In the genomic region with DNA sequence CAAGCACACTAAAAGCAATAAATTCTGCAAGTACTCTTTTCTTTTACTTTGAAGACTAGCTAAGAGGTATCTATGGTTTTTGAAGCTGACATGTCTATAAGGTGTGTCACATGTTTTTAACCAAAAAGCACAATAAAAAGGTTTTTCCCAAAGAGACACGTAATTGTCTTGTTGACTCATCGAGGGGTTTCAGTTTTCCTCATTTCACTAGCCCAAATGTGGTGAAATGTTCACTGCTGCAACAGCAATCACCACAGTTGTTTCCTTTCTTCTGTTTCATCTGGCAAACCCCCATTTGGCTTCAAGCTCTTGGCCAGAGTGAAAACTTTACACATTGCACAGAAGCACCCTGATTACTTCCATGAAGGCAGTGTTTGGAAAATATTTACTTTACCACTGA, we compare ENCODE assay signal across 1 cellular context.
TF ChIP-seq lines count a peak whose summit lies in the region.

No MANE protein-coding gene starts in this region.

TF ChIP-seq in HEK293, 187 proteins besides CTCF, POLR2A, EP300 and RAD21 (continued from another document and continues in another):
- TF ChIP-seq ZNF138 (tag by site-specific recombination; IDR thresholded peaks at IDR 0.05; ENCODE audit: borderline replicate concordance): no peak
- TF ChIP-seq KLF16 (tag by site-specific recombination; IDR thresholded peaks at IDR 0.05): no peak
- TF ChIP-seq, protein P1, sequence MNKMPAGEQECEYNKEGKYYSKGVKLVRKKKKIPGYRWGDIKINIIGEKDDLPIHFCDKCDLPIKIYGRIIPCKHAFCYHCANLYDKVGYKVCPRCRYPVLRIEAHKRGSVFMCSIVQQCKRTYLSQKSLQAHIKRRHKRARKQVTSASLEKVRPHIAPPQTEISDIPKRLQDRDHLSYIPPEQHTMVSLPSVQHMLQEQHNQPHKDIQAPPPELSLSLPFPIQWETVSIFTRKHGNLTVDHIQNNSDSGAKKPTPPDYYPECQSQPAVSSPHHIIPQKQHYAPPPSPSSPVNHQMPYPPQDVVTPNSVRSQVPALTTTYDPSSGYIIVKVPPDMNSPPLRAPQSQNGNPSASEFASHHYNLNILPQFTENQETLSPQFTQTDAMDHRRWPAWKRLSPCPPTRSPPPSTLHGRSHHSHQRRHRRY (tag by site-specific recombination; IDR thresholded peaks at IDR 0.05): no peak
- no peak for TF ChIP-seq ZNF266 (tag by site-specific recombination; IDR thresholded peaks at IDR 0.05; ENCODE audit: low read depth)
- TF ChIP-seq ZNF146 (tag by site-specific recombination; IDR thresholded peaks at IDR 0.05): no peak
- no peak for TF ChIP-seq ZNF404 (tag by site-specific recombination; IDR thresholded peaks at IDR 0.05)
- TF ChIP-seq, protein P2, sequence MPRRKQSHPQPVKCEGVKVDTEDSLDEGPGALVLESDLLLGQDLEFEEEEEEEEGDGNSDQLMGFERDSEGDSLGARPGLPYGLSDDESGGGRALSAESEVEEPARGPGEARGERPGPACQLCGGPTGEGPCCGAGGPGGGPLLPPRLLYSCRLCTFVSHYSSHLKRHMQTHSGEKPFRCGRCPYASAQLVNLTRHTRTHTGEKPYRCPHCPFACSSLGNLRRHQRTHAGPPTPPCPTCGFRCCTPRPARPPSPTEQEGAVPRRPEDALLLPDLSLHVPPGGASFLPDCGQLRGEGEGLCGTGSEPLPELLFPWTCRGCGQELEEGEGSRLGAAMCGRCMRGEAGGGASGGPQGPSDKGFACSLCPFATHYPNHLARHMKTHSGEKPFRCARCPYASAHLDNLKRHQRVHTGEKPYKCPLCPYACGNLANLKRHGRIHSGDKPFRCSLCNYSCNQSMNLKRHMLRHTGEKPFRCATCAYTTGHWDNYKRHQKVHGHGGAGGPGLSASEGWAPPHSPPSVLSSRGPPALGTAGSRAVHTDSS (tag by site-specific recombination; IDR thresholded peaks at IDR 0.05): no peak
- TF ChIP-seq, protein P3, sequence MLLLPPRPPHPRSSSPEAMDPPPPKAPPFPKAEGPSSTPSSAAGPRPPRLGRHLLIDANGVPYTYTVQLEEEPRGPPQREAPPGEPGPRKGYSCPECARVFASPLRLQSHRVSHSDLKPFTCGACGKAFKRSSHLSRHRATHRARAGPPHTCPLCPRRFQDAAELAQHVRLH (tag by site-specific recombination; IDR thresholded peaks at IDR 0.05): no peak
- TF ChIP-seq ZFP41 (tag by site-specific recombination; IDR thresholded peaks at IDR 0.05; ENCODE audit: borderline replicate concordance): no peak
- no peak for TF ChIP-seq ZNF311 (tag by site-specific recombination; IDR thresholded peaks at IDR 0.05; ENCODE audit: borderline replicate concordance)
- TF ChIP-seq ZNF843 (tag by site-specific recombination; IDR thresholded peaks at IDR 0.05): no peak
- no peak for TF ChIP-seq ZNF768 (tag by site-specific recombination; IDR thresholded peaks at IDR 0.05)
- TF ChIP-seq, protein P4, sequence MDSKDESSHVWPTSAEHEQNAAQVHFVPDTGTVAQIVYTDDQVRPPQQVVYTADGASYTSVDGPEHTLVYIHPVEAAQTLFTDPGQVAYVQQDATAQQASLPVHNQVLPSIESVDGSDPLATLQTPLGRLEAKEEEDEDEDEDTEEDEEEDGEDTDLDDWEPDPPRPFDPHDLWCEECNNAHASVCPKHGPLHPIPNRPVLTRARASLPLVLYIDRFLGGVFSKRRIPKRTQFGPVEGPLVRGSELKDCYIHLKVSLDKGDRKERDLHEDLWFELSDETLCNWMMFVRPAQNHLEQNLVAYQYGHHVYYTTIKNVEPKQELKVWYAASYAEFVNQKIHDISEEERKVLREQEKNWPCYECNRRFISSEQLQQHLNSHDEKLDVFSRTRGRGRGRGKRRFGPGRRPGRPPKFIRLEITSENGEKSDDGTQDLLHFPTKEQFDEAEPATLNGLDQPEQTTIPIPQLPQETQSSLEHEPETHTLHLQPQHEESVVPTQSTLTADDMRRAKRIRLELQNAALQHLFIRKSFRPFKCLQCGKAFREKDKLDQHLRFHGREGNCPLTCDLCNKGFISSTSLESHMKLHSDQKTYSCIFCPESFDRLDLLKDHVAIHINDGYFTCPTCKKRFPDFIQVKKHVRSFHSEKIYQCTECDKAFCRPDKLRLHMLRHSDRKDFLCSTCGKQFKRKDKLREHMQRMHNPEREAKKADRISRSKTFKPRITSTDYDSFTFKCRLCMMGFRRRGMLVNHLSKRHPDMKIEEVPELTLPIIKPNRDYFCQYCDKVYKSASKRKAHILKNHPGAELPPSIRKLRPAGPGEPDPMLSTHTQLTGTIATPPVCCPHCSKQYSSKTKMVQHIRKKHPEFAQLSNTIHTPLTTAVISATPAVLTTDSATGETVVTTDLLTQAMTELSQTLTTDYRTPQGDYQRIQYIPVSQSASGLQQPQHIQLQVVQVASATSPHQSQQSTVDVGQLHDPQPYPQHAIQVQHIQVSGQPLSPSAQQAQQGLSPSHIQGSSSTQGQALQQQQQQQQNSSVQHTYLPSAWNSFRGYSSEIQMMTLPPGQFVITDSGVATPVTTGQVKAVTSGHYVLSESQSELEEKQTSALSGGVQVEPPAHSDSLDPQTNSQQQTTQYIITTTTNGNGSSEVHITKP (tag by site-specific recombination; IDR thresholded peaks at IDR 0.05): 0 out of 2 replicates have a peak, but pooled peaks have one; percentile 23
- TF ChIP-seq ZNF514 (tag by site-specific recombination; IDR thresholded peaks at IDR 0.05): no peak
- TF ChIP-seq, protein P5, sequence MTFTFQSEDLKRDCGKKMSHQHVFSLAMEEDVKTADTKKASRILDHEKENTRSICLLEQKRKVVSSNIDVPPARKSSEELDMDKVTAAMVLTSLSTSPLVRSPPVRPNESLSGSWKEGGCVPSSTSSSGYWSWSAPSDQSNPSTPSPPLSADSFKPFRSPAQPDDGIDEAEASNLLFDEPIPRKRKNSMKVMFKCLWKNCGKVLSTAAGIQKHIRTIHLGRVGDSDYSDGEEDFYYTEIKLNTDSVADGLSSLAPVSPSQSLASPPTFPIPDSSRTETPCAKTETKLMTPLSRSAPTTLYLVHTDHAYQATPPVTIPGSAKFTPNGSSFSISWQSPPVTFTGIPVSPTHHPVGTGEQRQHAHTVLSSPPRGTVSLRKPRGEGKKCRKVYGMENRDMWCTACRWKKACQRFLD (tag by site-specific recombination; IDR thresholded peaks at IDR 0.05): no peak
- no peak for TF ChIP-seq ZNF221 (tag by site-specific recombination; IDR thresholded peaks at IDR 0.05; ENCODE audit: borderline replicate concordance)
- TF ChIP-seq ZNF19 (tag by site-specific recombination; IDR thresholded peaks at IDR 0.05; ENCODE audit: low read depth): no peak
- TF ChIP-seq, protein P6, sequence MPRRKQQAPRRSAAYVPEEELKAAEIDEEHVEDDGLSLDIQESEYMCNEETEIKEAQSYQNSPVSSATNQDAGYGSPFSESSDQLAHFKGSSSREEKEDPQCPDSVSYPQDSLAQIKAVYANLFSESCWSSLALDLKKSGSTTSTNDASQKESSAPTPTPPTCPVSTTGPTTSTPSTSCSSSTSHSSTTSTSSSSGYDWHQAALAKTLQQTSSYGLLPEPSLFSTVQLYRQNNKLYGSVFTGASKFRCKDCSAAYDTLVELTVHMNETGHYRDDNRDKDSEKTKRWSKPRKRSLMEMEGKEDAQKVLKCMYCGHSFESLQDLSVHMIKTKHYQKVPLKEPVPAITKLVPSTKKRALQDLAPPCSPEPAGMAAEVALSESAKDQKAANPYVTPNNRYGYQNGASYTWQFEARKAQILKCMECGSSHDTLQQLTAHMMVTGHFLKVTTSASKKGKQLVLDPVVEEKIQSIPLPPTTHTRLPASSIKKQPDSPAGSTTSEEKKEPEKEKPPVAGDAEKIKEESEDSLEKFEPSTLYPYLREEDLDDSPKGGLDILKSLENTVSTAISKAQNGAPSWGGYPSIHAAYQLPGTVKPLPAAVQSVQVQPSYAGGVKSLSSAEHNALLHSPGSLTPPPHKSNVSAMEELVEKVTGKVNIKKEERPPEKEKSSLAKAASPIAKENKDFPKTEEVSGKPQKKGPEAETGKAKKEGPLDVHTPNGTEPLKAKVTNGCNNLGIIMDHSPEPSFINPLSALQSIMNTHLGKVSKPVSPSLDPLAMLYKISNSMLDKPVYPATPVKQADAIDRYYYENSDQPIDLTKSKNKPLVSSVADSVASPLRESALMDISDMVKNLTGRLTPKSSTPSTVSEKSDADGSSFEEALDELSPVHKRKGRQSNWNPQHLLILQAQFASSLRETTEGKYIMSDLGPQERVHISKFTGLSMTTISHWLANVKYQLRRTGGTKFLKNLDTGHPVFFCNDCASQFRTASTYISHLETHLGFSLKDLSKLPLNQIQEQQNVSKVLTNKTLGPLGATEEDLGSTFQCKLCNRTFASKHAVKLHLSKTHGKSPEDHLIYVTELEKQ (tag by site-specific recombination; IDR thresholded peaks at IDR 0.05; ENCODE audit: borderline replicate concordance): no peak
- TF ChIP-seq ZFHX2 (tag by site-specific recombination; conservative IDR thresholded peaks at IDR 0.05): no peak
- TF ChIP-seq, protein P7, sequence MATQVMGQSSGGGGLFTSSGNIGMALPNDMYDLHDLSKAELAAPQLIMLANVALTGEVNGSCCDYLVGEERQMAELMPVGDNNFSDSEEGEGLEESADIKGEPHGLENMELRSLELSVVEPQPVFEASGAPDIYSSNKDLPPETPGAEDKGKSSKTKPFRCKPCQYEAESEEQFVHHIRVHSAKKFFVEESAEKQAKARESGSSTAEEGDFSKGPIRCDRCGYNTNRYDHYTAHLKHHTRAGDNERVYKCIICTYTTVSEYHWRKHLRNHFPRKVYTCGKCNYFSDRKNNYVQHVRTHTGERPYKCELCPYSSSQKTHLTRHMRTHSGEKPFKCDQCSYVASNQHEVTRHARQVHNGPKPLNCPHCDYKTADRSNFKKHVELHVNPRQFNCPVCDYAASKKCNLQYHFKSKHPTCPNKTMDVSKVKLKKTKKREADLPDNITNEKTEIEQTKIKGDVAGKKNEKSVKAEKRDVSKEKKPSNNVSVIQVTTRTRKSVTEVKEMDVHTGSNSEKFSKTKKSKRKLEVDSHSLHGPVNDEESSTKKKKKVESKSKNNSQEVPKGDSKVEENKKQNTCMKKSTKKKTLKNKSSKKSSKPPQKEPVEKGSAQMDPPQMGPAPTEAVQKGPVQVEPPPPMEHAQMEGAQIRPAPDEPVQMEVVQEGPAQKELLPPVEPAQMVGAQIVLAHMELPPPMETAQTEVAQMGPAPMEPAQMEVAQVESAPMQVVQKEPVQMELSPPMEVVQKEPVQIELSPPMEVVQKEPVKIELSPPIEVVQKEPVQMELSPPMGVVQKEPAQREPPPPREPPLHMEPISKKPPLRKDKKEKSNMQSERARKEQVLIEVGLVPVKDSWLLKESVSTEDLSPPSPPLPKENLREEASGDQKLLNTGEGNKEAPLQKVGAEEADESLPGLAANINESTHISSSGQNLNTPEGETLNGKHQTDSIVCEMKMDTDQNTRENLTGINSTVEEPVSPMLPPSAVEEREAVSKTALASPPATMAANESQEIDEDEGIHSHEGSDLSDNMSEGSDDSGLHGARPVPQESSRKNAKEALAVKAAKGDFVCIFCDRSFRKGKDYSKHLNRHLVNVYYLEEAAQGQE (tag by site-specific recombination; IDR thresholded peaks at IDR 0.05): no peak
- TF ChIP-seq ZNF670 (tag by site-specific recombination; IDR thresholded peaks at IDR 0.05; ENCODE audit: low read depth): no peak
- TF ChIP-seq, protein P8, sequence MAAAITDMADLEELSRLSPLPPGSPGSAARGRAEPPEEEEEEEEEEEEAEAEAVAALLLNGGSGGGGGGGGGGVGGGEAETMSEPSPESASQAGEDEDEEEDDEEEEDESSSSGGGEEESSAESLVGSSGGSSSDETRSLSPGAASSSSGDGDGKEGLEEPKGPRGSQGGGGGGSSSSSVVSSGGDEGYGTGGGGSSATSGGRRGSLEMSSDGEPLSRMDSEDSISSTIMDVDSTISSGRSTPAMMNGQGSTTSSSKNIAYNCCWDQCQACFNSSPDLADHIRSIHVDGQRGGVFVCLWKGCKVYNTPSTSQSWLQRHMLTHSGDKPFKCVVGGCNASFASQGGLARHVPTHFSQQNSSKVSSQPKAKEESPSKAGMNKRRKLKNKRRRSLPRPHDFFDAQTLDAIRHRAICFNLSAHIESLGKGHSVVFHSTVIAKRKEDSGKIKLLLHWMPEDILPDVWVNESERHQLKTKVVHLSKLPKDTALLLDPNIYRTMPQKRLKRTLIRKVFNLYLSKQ (tag by site-specific recombination; IDR thresholded peaks at IDR 0.05; ENCODE audit: borderline replicate concordance): no peak
- TF ChIP-seq, protein P9, sequence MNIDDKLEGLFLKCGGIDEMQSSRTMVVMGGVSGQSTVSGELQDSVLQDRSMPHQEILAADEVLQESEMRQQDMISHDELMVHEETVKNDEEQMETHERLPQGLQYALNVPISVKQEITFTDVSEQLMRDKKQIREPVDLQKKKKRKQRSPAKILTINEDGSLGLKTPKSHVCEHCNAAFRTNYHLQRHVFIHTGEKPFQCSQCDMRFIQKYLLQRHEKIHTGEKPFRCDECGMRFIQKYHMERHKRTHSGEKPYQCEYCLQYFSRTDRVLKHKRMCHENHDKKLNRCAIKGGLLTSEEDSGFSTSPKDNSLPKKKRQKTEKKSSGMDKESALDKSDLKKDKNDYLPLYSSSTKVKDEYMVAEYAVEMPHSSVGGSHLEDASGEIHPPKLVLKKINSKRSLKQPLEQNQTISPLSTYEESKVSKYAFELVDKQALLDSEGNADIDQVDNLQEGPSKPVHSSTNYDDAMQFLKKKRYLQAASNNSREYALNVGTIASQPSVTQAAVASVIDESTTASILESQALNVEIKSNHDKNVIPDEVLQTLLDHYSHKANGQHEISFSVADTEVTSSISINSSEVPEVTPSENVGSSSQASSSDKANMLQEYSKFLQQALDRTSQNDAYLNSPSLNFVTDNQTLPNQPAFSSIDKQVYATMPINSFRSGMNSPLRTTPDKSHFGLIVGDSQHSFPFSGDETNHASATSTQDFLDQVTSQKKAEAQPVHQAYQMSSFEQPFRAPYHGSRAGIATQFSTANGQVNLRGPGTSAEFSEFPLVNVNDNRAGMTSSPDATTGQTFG (tag by site-specific recombination; IDR thresholded peaks at IDR 0.05; ENCODE audit: borderline replicate concordance): no peak
- TF ChIP-seq ZNF585B (tag by site-specific recombination; IDR thresholded peaks at IDR 0.05): no peak
- no peak for TF ChIP-seq ZNF2 (tag by site-specific recombination; IDR thresholded peaks at IDR 0.05)
- no peak for TF ChIP-seq ZNF560 (tag by site-specific recombination; IDR thresholded peaks at IDR 0.05; ENCODE audit: borderline replicate concordance)
- TF ChIP-seq, protein P10, sequence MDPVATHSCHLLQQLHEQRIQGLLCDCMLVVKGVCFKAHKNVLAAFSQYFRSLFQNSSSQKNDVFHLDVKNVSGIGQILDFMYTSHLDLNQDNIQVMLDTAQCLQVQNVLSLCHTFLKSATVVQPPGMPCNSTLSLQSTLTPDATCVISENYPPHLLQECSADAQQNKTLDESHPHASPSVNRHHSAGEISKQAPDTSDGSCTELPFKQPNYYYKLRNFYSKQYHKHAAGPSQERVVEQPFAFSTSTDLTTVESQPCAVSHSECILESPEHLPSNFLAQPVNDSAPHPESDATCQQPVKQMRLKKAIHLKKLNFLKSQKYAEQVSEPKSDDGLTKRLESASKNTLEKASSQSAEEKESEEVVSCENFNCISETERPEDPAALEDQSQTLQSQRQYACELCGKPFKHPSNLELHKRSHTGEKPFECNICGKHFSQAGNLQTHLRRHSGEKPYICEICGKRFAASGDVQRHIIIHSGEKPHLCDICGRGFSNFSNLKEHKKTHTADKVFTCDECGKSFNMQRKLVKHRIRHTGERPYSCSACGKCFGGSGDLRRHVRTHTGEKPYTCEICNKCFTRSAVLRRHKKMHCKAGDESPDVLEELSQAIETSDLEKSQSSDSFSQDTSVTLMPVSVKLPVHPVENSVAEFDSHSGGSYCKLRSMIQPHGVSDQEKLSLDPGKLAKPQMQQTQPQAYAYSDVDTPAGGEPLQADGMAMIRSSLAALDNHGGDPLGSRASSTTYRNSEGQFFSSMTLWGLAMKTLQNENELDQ (tag by site-specific recombination; IDR thresholded peaks at IDR 0.05; ENCODE audit: low read depth): no peak
